ENCODE assay signal across 21 cellular contexts in genomic region chr17:12756786-12757185, GRCh38. TPM values are rescaled to one million over a fixed set of nuclear protein-coding genes. Genes with fewer than 3 reads are reported as not detected.
DNase-seq lines count a peak whose midpoint lies in the region; ATAC-seq, FAIRE-seq and TF ChIP-seq lines count a peak whose summit lies in the region.
"Had no signal": no experiment of that assay in that cellular context is flagged by ENCODE, and none has a peak within 500 bp of the region (broad histone marks: within the 10 kb centered on the region; RNA-seq: fewer than 3 reads in every experiment).

No MANE protein-coding gene starts in this region.

- H3K4me3 ChIP-seq in bronchial epithelial cell (ENCODE audit: low read depth, low read length): no peak overlapping the region
- no peak overlapping the region for H3K4me3 ChIP-seq in mesenchymal stem cell (ENCODE audit: insufficient read depth in 1 of 2, low read depth in 1 of 2, low read length in 2 of 2)
- H3K4me3 ChIP-seq: PC-9 had no signal

- H3K18ac ChIP-seq in mesenchymal stem cell (ENCODE audit: low read depth in 1 of 2, low read length in 2 of 2): no peak overlapping the region

- H3K36me3 ChIP-seq in bronchial epithelial cell (ENCODE audit: control insufficient read depth, insufficient read depth, low read length) (no peaks in the 10 kb centered on the region), mesenchymal stem cell (ENCODE audit: control insufficient read depth in 1 of 2, insufficient read depth in 2 of 2, low read depth in 1 of 2, low read length in 2 of 2) (peaks cover 0 to 6% of the 10 kb centered on the region in 2 experiments)

- H3K4me2 ChIP-seq in mesenchymal stem cell (ENCODE audit: low read length, poor library complexity, severe bottlenecking): no peak overlapping the region
- H3K4me2 ChIP-seq: PC-9, SK-N-SH had no signal

- H2BK120ac ChIP-seq in mesenchymal stem cell (ENCODE audit: low read depth, low read length): no peak overlapping the region

- no peak overlapping the region for H2BK15ac ChIP-seq in mesenchymal stem cell (ENCODE audit: low read depth, poor library complexity, severe bottlenecking)

- no peak overlapping the region for H4K8ac ChIP-seq in mesenchymal stem cell (ENCODE audit: low read length)

- H3K79me1 ChIP-seq in mesenchymal stem cell (replicated peaks; ENCODE audit: low read length, poor library complexity, severe bottlenecking): no peaks in the 10 kb centered on the region

- FAIRE-seq in bronchial epithelial cell (lab: Jason Lieb, UNC): no peak
- FAIRE-seq: GM12891, GM18507 had no signal

- H4K91ac ChIP-seq in mesenchymal stem cell (ENCODE audit: low read length): no peak overlapping the region

- no peak overlapping the region for H2AK5ac ChIP-seq in mesenchymal stem cell (ENCODE audit: low read length, severe bottlenecking)

- H3K27ac ChIP-seq in mesenchymal stem cell (ENCODE audit: low read length, poor library complexity, severe bottlenecking): no peak overlapping the region
- H3K27ac ChIP-seq: PC-9 had no signal

- peak; percentile 56 for DNase-seq in EL
- DNase-seq in HS-5 (ENCODE audit: low read depth): peak; percentile 63
- DNase-seq in bronchial epithelial cell (ENCODE audit: low read depth): peak; percentile 67
- peak; percentile 80 for DNase-seq in mesenchymal stem cell
- no peak for DNase-seq in NCI-H2196 treated with DMSO at 0.1 percent for 48 hours (lab: John Stamatoyannopoulos, UW; ENCODE audit: unreplicated experiment)
- no peak for DNase-seq in NCI-H2029 (lab: John Stamatoyannopoulos, UW)
- DNase-seq in stimulated activated CD4-positive, alpha-beta T cell treated with anti-CD3 and anti-CD28 coated beads, Interleukin-15, amount 100 ng/mL, for 24 hours: no peak
- DNase-seq: ACHN; CD4-positive, alpha-beta T cell; MV-4-11; NCI-H1417 treated with DMSO at 0.1 percent for 48 hours; NCI-H2029 treated with DMSO at 0.1 percent for 48 hours; NCI-H510A; NCI-H774; PC-9; SHP77; SK-N-SH; T-cell had no signal

- no peak for TF ChIP-seq CTCF in bronchial epithelial cell (IDR thresholded peaks at IDR 0.05; ENCODE audit: insufficient read depth, low read length, severe bottlenecking)

- H2AFZ ChIP-seq in mesenchymal stem cell (ENCODE audit: low read depth, low read length): no peak overlapping the region
- H2AFZ ChIP-seq: PC-9 had no signal

- H3K14ac ChIP-seq in mesenchymal stem cell (ENCODE audit: low read length in 2 of 2): no peak overlapping the region

- H2BK5ac ChIP-seq in mesenchymal stem cell (ENCODE audit: low read depth, low read length, poor library complexity, severe bottlenecking): no peak overlapping the region

- no peak overlapping the region for H3K23ac ChIP-seq in mesenchymal stem cell (ENCODE audit: low read length in 2 of 2)

- no peak overlapping the region for H3K4ac ChIP-seq in mesenchymal stem cell (ENCODE audit: low read depth in 1 of 2, low read length in 2 of 2)

- no peak overlapping the region for H3K9ac ChIP-seq in mesenchymal stem cell (ENCODE audit: low read length)
- H3K9ac ChIP-seq: SK-N-SH had no signal

- H3K9me3 ChIP-seq in mesenchymal stem cell (ENCODE audit: control insufficient read depth, low read length): no peaks in the 10 kb centered on the region
- H3K9me3 ChIP-seq: SK-N-SH had no signal

- no peak for ATAC-seq in GM18870 (IDR thresholded peaks at IDR 0.05; ENCODE audit: unreplicated experiment)
- ATAC-seq: T-cell had no signal

- no peak overlapping the region for H2BK12ac ChIP-seq in mesenchymal stem cell (ENCODE audit: low read length in 2 of 2)

- H3K4me1 ChIP-seq in mesenchymal stem cell (ENCODE audit: control insufficient read depth, insufficient read depth, low read depth, low read length): no peaks in the 10 kb centered on the region

- H3K27me3 ChIP-seq in bronchial epithelial cell (ENCODE audit: control insufficient read depth, insufficient read depth, low read length): no peaks in the 10 kb centered on the region
- H3K27me3 ChIP-seq in mesenchymal stem cell (ENCODE audit: control insufficient read depth in 1 of 2, insufficient read depth in 1 of 2, low read length in 2 of 2): no peaks in the 10 kb centered on the region

RNA-seq across cellular contexts. Expression of gene ARHGAP44, which starts 32.5 kb away (rescaled TPM):
- 0.79 and 1.7 TPM in 2 replicates for total RNA-seq in bronchial epithelial cell
- 0.29 TPM for polyA plus RNA-seq in mesenchymal stem cell (2013, experiment 1 of 2)
- 0.36 TPM for polyA plus RNA-seq in mesenchymal stem cell (2013, experiment 2 of 2)
- total RNA-seq: CD4-positive, alpha-beta T cell; PC-9 had no signal

Comparison
In these comparisons a context has a peak if more than half of its experiments do, and no peak if none do; other contexts are left out.
1. DNase-seq: peak in EL (single experiment), HS-5 (single experiment), bronchial epithelial cell (single experiment) and mesenchymal stem cell (single experiment); none in NCI-H2196 treated with DMSO at 0.1 percent for 48 hours (single experiment), NCI-H2029 (single experiment) and stimulated activated CD4-positive, alpha-beta T cell treated with anti-CD3 and anti-CD28 coated beads, Interleukin-15, amount 100 ng/mL, for 24 hours (single experiment).